Comparison of ENCODE assay signal across 10 cellular contexts in the genomic region with DNA sequence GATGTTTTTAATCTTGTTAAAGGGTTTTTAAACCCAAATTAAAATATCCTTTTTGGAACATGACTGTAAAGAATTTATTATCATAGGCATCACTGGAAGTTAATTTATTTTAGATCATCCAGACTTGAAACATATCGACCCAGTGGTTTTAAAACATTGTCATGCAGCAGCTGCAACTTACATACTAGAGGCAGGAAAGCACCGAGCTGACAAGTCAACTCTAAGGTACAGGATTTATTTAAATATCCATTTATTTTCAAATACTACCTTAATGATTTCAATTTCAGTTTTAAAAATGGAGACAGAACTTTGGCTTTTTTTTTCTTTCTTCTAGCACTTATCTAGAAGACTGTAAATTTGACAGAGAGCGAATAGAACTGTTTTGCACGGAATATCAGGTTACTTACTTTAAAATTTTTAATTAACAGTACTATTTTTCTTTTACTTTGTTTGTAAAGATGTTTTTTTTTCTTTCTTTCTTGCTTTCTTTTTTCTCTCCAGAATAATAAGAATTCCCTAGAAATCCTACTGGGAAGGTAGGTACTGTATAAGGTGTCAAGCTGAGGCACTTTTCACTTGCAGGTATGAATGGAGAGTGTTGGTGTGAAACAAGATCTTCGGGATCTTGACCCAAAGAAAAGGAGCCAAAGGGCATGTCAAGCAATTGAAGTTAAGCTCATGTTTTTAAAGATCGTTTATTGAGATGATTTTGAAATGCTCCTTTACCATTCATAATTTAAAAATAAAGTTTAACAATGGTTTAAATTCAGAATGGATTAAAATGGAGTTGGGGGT. TPM values are rescaled to one million over a fixed set of nuclear protein-coding genes. Genes with fewer than 3 reads are reported as not detected.
DNase-seq lines count a peak whose midpoint lies in the region; ATAC-seq and TF ChIP-seq lines count a peak whose summit lies in the region.
"Had no signal": no experiment of that assay in that cellular context is flagged by ENCODE, and none has a peak within 500 bp of the region (broad histone marks: within the 10 kb centered on the region; RNA-seq: fewer than 3 reads in every experiment).

No MANE protein-coding gene starts in this region.

- 75% methylated on average over 6 of the region's 6 CpGs for WGBS in mammary epithelial cell (ENCODE audit: low coverage, missing lambda C conversion rate)

- H3K9ac ChIP-seq in Karpas-422 (ENCODE audit: low read length) (no peak overlapping the region), mammary epithelial cell (ENCODE audit: insufficient read depth, low read length) (no peak overlapping the region)

- intact Hi-C loops in Calu3 (cut with micrococcal nuclease; ENCODE audit: unreplicated experiment) (loop anchor here (5.0 kb wide), 2 partner anchors 91 to 316 kb away; partner anchors contain the start of gene DNAJC1), mammary epithelial cell (cut with micrococcal nuclease) (loop anchor here (2.0 to 10.0 kb wide), 4 partner anchors 71 to 821 kb away; partner anchors contain the start of genes DNAJC1 and SKIDA1)

- in situ Hi-C loops in mammary epithelial cell (cut with MboI; ENCODE audit: low sequenced_read_pairs in 2 of 2), result loop anchor here in 1 of 2 donors (10.0 kb wide), 1 partner anchor 313 kb away; the partner anchor contains the start of gene DNAJC1

- ATAC-seq in HG03460 (IDR thresholded peaks at IDR 0.05; ENCODE audit: unreplicated experiment) (no peak), HG02884 (IDR thresholded peaks at IDR 0.05; ENCODE audit: unreplicated experiment) (no peak)

- no TSS peak for BruUV-seq in Calu3 (replicated peaks; lab: Mats Ljungman, UMichigan)
- BruUV-seq in mammary epithelial cell (replicated peaks; lab: Mats Ljungman, UMichigan), result no TSS peak

- H3K79me2 ChIP-seq in Karpas-422 (ENCODE audit: low read length), result no peaks in the 10 kb centered on the region
- peaks cover 17% of the 10 kb centered on the region for H3K79me2 ChIP-seq in mammary epithelial cell (ENCODE audit: insufficient read depth, low read length)

- H3K27me3 Mint-ChIP-seq in Calu3 (ENCODE audit: unreplicated experiment) (peaks cover 13% of the 10 kb centered on the region), neural crest cell (ENCODE audit: low read depth) (peaks cover 73% of the 10 kb centered on the region)

- peaks cover 49% of the 10 kb centered on the region for H3K36me3 Mint-ChIP-seq in Calu3 (ENCODE audit: insufficient read depth, unreplicated experiment)
- H3K36me3 Mint-ChIP-seq in neural crest cell (ENCODE audit: low read depth), result peaks cover 9% of the 10 kb centered on the region

- H3K4me3 ChIP-seq in Karpas-422 (ENCODE audit: low read length) (peak overlapping the region; percentile 66; the same call in 1 of the 2 replicates), mammary epithelial cell (replicated peaks in 1 of 3; ENCODE audit: insufficient read depth in 1 of 3, low read depth in 2 of 3, low read length in 3 of 3) (peak overlapping the region in 2 of 3 experiments; percentile 75 to 78)

- H3K36me3 ChIP-seq in Karpas-422 (ENCODE audit: insufficient read depth, low read length) (no peaks in the 10 kb centered on the region), mammary epithelial cell (ENCODE audit: insufficient read depth, low read length) (no peaks in the 10 kb centered on the region)
- H3K36me3 ChIP-seq: cardiac muscle cell had no signal

- no peaks in the 10 kb centered on the region for H3K9me3 Mint-ChIP-seq in Calu3 (ENCODE audit: low read depth, unreplicated experiment)
- no peaks in the 10 kb centered on the region for H3K9me3 Mint-ChIP-seq in neural crest cell

- TF ChIP-seq CTCF in Calu3 (IDR thresholded peaks at IDR 0.05; ENCODE audit: unreplicated experiment) (no peak), mammary epithelial cell (conservative IDR thresholded peaks at IDR 0.05 in 1 of 2, IDR thresholded peaks at IDR 0.05 in 1 of 2; ENCODE audit: extremely low read depth in 1 of 2, insufficient read depth in 1 of 2, low read depth in 1 of 2, low read length in 2 of 2) (no peak), neural crest cell (conservative IDR thresholded peaks at IDR 0.05) (no peak)

- H3K27me3 ChIP-seq in Karpas-422 (ENCODE audit: low read length), result peaks cover 4% of the 10 kb centered on the region; the same call in 1 of the 2 replicates
- peaks cover 9% of the 10 kb centered on the region for H3K27me3 ChIP-seq in mammary epithelial cell (ENCODE audit: insufficient read depth, low read length)

- H3K4me1 Mint-ChIP-seq in Calu3 (ENCODE audit: low read depth, unreplicated experiment) (peaks cover 8% of the 10 kb centered on the region), neural crest cell (peaks cover 43% of the 10 kb centered on the region)

- H3K4me1 ChIP-seq in Karpas-422 (ENCODE audit: low read length) (peaks cover 50% of the 10 kb centered on the region), mammary epithelial cell (ENCODE audit: insufficient read depth, low read length) (peaks cover 16% of the 10 kb centered on the region)

- CTCF ChIA-PET in Calu3 (lab: Charles Lee), result no interaction called here
- CTCF ChIA-PET in mammary epithelial cell (lab: Charles Lee; ENCODE audit: low non-redundant PET), result no interaction called here

- 0 out of 2 replicates have a peak, but pooled peaks cover 1% of the 10 kb centered on the region for H4K20me1 ChIP-seq in Karpas-422 (ENCODE audit: insufficient read depth, low read depth, low read length)
- no peaks in the 10 kb centered on the region for H4K20me1 ChIP-seq in mammary epithelial cell (ENCODE audit: insufficient read depth, low read length)

- H3K27ac Mint-ChIP-seq in Calu3 (ENCODE audit: unreplicated experiment), result no peak overlapping the region
- H3K27ac Mint-ChIP-seq in neural crest cell (ENCODE audit: unreplicated experiment), result no peak overlapping the region

- H2AFZ ChIP-seq in Karpas-422 (ENCODE audit: low read length) (no peak overlapping the region), mammary epithelial cell (ENCODE audit: low read depth, low read length) (no peak overlapping the region)

- DNase-seq in Calu3 (no peak), Karpas-422 (peak; percentile 39), mammary epithelial cell (no peak), neural crest cell (ENCODE audit: low read depth, low spot score) (no peak), NCI-H1417 treated with DMSO at 0.1 percent for 48 hours (lab: John Stamatoyannopoulos, UW) (no peak), GF-D8 (lab: John Stamatoyannopoulos, UW) (no peak)
- DNase-seq: activated CD4-positive, alpha-beta T cell treated with anti-CD3 and anti-CD28 coated beads for 4 hours had no signal

- H3K27ac ChIP-seq in Karpas-422 (ENCODE audit: low read length) (no peak overlapping the region), mammary epithelial cell (ENCODE audit: insufficient read depth, low read depth, low read length) (peak overlapping the region; percentile 86)
- H3K27ac ChIP-seq: cardiac muscle cell had no signal

- H3K4me2 ChIP-seq in Karpas-422 (ENCODE audit: low read depth, low read length, poor library complexity, severe bottlenecking) (peak overlapping the region; percentile 75), mammary epithelial cell (ENCODE audit: insufficient read depth, low read depth, low read length) (peak overlapping the region; percentile 74)

- H3K9me2 ChIP-seq in Karpas-422 (replicated peaks; ENCODE audit: insufficient read depth, low read length), result no peaks in the 10 kb centered on the region

- dilution Hi-C loops in mammary epithelial cell (cut with HindIII; ENCODE audit: low sequenced_read_pairs), result no loop called here

- H3K4me3 Mint-ChIP-seq in Calu3 (ENCODE audit: low read depth, unreplicated experiment) (peak overlapping the region; percentile 86), neural crest cell (peak overlapping the region; percentile 47)

- no peaks in the 10 kb centered on the region for H3K9me3 ChIP-seq in Karpas-422 (ENCODE audit: low read length)
- no peaks in the 10 kb centered on the region for H3K9me3 ChIP-seq in mammary epithelial cell (replicated peaks; ENCODE audit: insufficient read depth, low read length)

RNA-seq across cellular contexts. Expression of gene COMMD3, which starts 1.8 kb away (rescaled TPM):
- total RNA-seq in Calu3 (2022) (28.9 and 39.5 TPM in 2 replicates), mammary epithelial cell (10 to 100 TPM; 26.7 to 48.5 TPM), neural crest cell (31.1 and 35.1 TPM in 2 replicates)
- total RNA-seq in Karpas-422 (2014; rRNA removed; shearing (Covaris generic); ENCODE audit: low replicate concordance), result 10.8 and 37.5 TPM in 2 replicates
- polyA plus RNA-seq in mammary epithelial cell, result 22.5 TPM
- 16.0 TPM for polyA minus RNA-seq in mammary epithelial cell

RNA-seq across cellular contexts. Expression of gene BMI1, which starts 2.9 kb away (rescaled TPM):
- total RNA-seq in Calu3 (2022), result 31.2 and 41.6 TPM in 2 replicates
- total RNA-seq in Karpas-422 (2014; rRNA removed; shearing (Covaris generic); ENCODE audit: low replicate concordance), result 13.8 and 30.4 TPM in 2 replicates
- 10 to 100 TPM; 35.5 to 42.0 TPM for total RNA-seq in mammary epithelial cell
- polyA plus RNA-seq in mammary epithelial cell, result 19.0 TPM
- 90.3 TPM for polyA minus RNA-seq in mammary epithelial cell
- 46.4 and 49.9 TPM in 2 replicates for total RNA-seq in neural crest cell

RNA-seq across cellular contexts. Expression of gene SPAG6, which starts 27.3 kb away (rescaled TPM):
- not detected in 2 replicates for total RNA-seq in Calu3 (2022)
- total RNA-seq in Karpas-422 (2014; rRNA removed; shearing (Covaris generic); ENCODE audit: low replicate concordance), result not detected in 2 replicates
- not detected for total RNA-seq in mammary epithelial cell
- not detected for polyA plus RNA-seq in mammary epithelial cell
- polyA minus RNA-seq in mammary epithelial cell, result not detected
- total RNA-seq in neural crest cell, result 1.5 and 1.6 TPM in 2 replicates
- total RNA-seq: cardiac muscle cell had no signal
- polyA plus RNA-seq: cardiac muscle cell had no signal
